ENCODE assay signal across 11 cellular contexts in genomic region chr1:171488190-171488929, GRCh38. TPM values are rescaled to one million over a fixed set of nuclear protein-coding genes. Genes with fewer than 3 reads are reported as not detected.
A peak's percentile ranks its signal among the peaks of the same experiment; 100 is the strongest.
DNase-seq lines count a peak whose midpoint lies in the region; ATAC-seq and TF ChIP-seq lines count a peak whose summit lies in the region.
"Had no signal": no experiment of that assay in that cellular context is flagged by ENCODE, and none has a peak within 500 bp of the region (broad histone marks: within the 10 kb centered on the region; RNA-seq: fewer than 3 reads in every experiment).

No MANE protein-coding gene starts in this region.

- H3K4me1 ChIP-seq in SJCRH30: peaks cover 6% of the 10 kb centered on the region; the same call in 1 of the 2 replicates

- H3K9me3 ChIP-seq in T-helper 17 cell (ENCODE audit: control insufficient read depth, low read length, poor library complexity, severe bottlenecking): no peaks in the 10 kb centered on the region
- H3K9me3 ChIP-seq in SJCRH30 (replicated peaks): no peaks in the 10 kb centered on the region
- H3K9me3 ChIP-seq: transverse colon had no signal

- TF ChIP-seq CTCF in epithelial cell of esophagus (IDR thresholded peaks at IDR 0.05; ENCODE audit: insufficient read depth, low read depth, low read length, missing control alignments): no peak

- no peaks in the 10 kb centered on the region for H3K9me3 Mint-ChIP-seq in activated CD8-positive, alpha-beta memory T cell treated with anti-CD3 and anti-CD28 coated beads, Interleukin-2, amount 10 ng/mL, durations not matched to agents 7 days and 5 days (ENCODE audit: low read depth)
- no peaks in the 10 kb centered on the region for H3K9me3 Mint-ChIP-seq in stimulated activated naive CD8-positive, alpha-beta T cell treated with anti-CD3 and anti-CD28 coated beads, Interleukin-15, amount 100 ng/mL, for 72 hours

- no peak for ATAC-seq in activated CD8-positive, alpha-beta memory T cell treated with anti-CD3 and anti-CD28 coated beads, Interleukin-2, amount 10 ng/mL, durations not matched to agents 7 days and 5 days
- ATAC-seq in T-helper 17 cell (no peak), HG02571 (IDR thresholded peaks at IDR 0.05; ENCODE audit: unreplicated experiment) (no peak)
- no peak for ATAC-seq in stimulated activated naive CD8-positive, alpha-beta T cell treated with anti-CD3 and anti-CD28 coated beads, Interleukin-15, amount 100 ng/mL, for 72 hours

- no peak overlapping the region for H3K27ac ChIP-seq in SJCRH30
- H3K27ac ChIP-seq: transverse colon had no signal

- H3K36me3 ChIP-seq in SJCRH30: peaks cover 13% of the 10 kb centered on the region; the same call in 1 of the 2 replicates

- peak overlapping the region; percentile 74 for H3K27ac Mint-ChIP-seq in activated CD8-positive, alpha-beta memory T cell treated with anti-CD3 and anti-CD28 coated beads, Interleukin-2, amount 10 ng/mL, durations not matched to agents 7 days and 5 days
- peak overlapping the region; percentile 62 for H3K27ac Mint-ChIP-seq in T-helper 17 cell
- peak overlapping the region in 1 of 2 donors; percentile 27 for H3K27ac Mint-ChIP-seq in stimulated activated naive CD8-positive, alpha-beta T cell treated with anti-CD3 and anti-CD28 coated beads, Interleukin-15, amount 100 ng/mL, for 72 hours

- no peaks in the 10 kb centered on the region for H3K27me3 Mint-ChIP-seq in activated CD8-positive, alpha-beta memory T cell treated with anti-CD3 and anti-CD28 coated beads, Interleukin-2, amount 10 ng/mL, durations not matched to agents 7 days and 5 days
- no peaks in the 10 kb centered on the region for H3K27me3 Mint-ChIP-seq in T-helper 17 cell
- H3K27me3 Mint-ChIP-seq in stimulated activated naive CD8-positive, alpha-beta T cell treated with anti-CD3 and anti-CD28 coated beads, Interleukin-15, amount 100 ng/mL, for 72 hours: no peaks in the 10 kb centered on the region

- CTCF ChIA-PET in activated CD8-positive, alpha-beta memory T cell treated with anti-CD3 and anti-CD28 coated beads, Interleukin-2, amount 10 ng/mL, durations not matched to agents 7 days and 5 days (lab: Charles Lee): interaction anchor here (1.8 kb wide), 1 partner anchor 175 kb away, joined by 4 read pairs; the partner anchor contains the start of gene FMO4

- H3K4me1 Mint-ChIP-seq in activated CD8-positive, alpha-beta memory T cell treated with anti-CD3 and anti-CD28 coated beads, Interleukin-2, amount 10 ng/mL, durations not matched to agents 7 days and 5 days: peaks cover 63% of the 10 kb centered on the region
- peaks cover 64% of the 10 kb centered on the region for H3K4me1 Mint-ChIP-seq in T-helper 17 cell
- H3K4me1 Mint-ChIP-seq in stimulated activated naive CD8-positive, alpha-beta T cell treated with anti-CD3 and anti-CD28 coated beads, Interleukin-15, amount 100 ng/mL, for 72 hours: peaks cover 72% of the 10 kb centered on the region

- H3K4me3 ChIP-seq in epithelial cell of esophagus (ENCODE audit: low read length): peak overlapping the region; percentile 18
- no peak overlapping the region for H3K4me3 ChIP-seq in SJCRH30
- H3K4me3 ChIP-seq: transverse colon had no signal

- H3K27me3 ChIP-seq in SJCRH30: no peaks in the 10 kb centered on the region
- H3K27me3 ChIP-seq: transverse colon had no signal

- H3K36me3 Mint-ChIP-seq in activated CD8-positive, alpha-beta memory T cell treated with anti-CD3 and anti-CD28 coated beads, Interleukin-2, amount 10 ng/mL, durations not matched to agents 7 days and 5 days: peaks cover 45% of the 10 kb centered on the region
- H3K36me3 Mint-ChIP-seq in T-helper 17 cell (ENCODE audit: low read depth): peaks cover 12% of the 10 kb centered on the region

- no peak for DNase-seq in activated CD8-positive, alpha-beta memory T cell treated with anti-CD3 and anti-CD28 coated beads, Interleukin-2, amount 10 ng/mL, durations not matched to agents 7 days and 5 days
- DNase-seq in activated CD8-positive, alpha-beta memory T cell treated with anti-CD3 and anti-CD28 coated beads, Interleukin-2, amount 50 U/mL, for 48 hours: no peak
- no peak for DNase-seq in T-helper 17 cell
- peak; percentile 58 for DNase-seq in epithelial cell of esophagus (ENCODE audit: low read depth)
- DNase-seq in stimulated activated naive CD8-positive, alpha-beta T cell treated with anti-CD3 and anti-CD28 coated beads, Interleukin-15, amount 100 ng/mL, for 72 hours: no peak
- DNase-seq in medulla oblongata (ENCODE audit: extremely low spot score): no peak
- DNase-seq in SJCRH30: no peak
- DNase-seq: activated CD4-positive, alpha-beta T cell treated with anti-CD3 and anti-CD28 coated beads, Interleukin-2, amount 50 U/mL, for 1 hour; NCI-H1092 treated with DMSO at 0.1 percent for 48 hours; transverse colon had no signal

- H3K4me3 Mint-ChIP-seq in activated CD8-positive, alpha-beta memory T cell treated with anti-CD3 and anti-CD28 coated beads, Interleukin-2, amount 10 ng/mL, durations not matched to agents 7 days and 5 days: peak overlapping the region; percentile 88
- H3K4me3 Mint-ChIP-seq in T-helper 17 cell: peak overlapping the region; percentile 98
- peak overlapping the region; percentile 74 to 98 for H3K4me3 Mint-ChIP-seq in stimulated activated naive CD8-positive, alpha-beta T cell treated with anti-CD3 and anti-CD28 coated beads, Interleukin-15, amount 100 ng/mL, for 72 hours

RNA-seq across cellular contexts. Expression of gene PRRC2C, which starts 3.0 kb away (rescaled TPM):
- total RNA-seq in activated CD8-positive, alpha-beta memory T cell treated with anti-CD3 and anti-CD28 coated beads, Interleukin-2, amount 10 ng/mL, durations not matched to agents 7 days and 5 days: 100 to 1,000 TPM; 225 to 244 TPM
- 100 to 1,000 TPM; 333 to 383 TPM for total RNA-seq in T-helper 17 cell
- total RNA-seq in SJCRH30 (2014; rRNA removed; shearing (Covaris generic)): 90.8 and 94.1 TPM in 2 replicates
